17 cellular contexts compared by ENCODE assay signal in genomic region chr10:130013938-130014733, GRCh38. TPM values are rescaled to one million over a fixed set of nuclear protein-coding genes. Genes with fewer than 3 reads are reported as not detected.
"Had no signal": no experiment of that assay in that cellular context is flagged by ENCODE, and none has a peak within 500 bp of the region (broad histone marks: within the 10 kb centered on the region; RNA-seq: fewer than 3 reads in every experiment).

No MANE protein-coding gene starts in this region.

- H3K4me3 ChIP-seq: ascending aorta, dorsolateral prefrontal cortex, heart right ventricle, left lung, skin epidermis, tibial artery, vagina had no signal

- H3K9me3 Mint-ChIP-seq: activated CD4-positive, alpha-beta memory T cell treated with anti-CD3 and anti-CD28 coated beads for 36 hours; activated T-helper 1 cell treated with anti-CD3 and anti-CD28 coated beads, Interleukin-12 subunit alpha, Interleukin-12 subunit beta, Interleukin-2, Interleukin-4 antibody, amounts not matched to agents 30 ng/mL and 10 ng/mL and 1 ng/mL, durations not matched to agents 14 hours and 24 hours and 36 hours; nephron; stimulated activated effector memory CD8-positive, alpha-beta T cell treated with anti-CD3 and anti-CD28 coated beads, Interleukin-12 subunit alpha, Interleukin-12 subunit beta, amount 100 ng/mL, for 72 hours had no signal

- H3K36me3 ChIP-seq: ascending aorta, heart right ventricle, left lung, tibial artery, vagina had no signal

- H3K27ac ChIP-seq: ascending aorta, dorsolateral prefrontal cortex, heart right ventricle, left lung, tibial artery, vagina had no signal

- H3K27ac Mint-ChIP-seq: activated CD4-positive, alpha-beta memory T cell treated with anti-CD3 and anti-CD28 coated beads for 36 hours; activated T-helper 1 cell treated with anti-CD3 and anti-CD28 coated beads, Interleukin-12 subunit alpha, Interleukin-12 subunit beta, Interleukin-2, Interleukin-4 antibody, amounts not matched to agents 30 ng/mL and 10 ng/mL and 1 ng/mL, durations not matched to agents 14 hours and 24 hours and 36 hours; memory B cell; stimulated activated effector memory CD8-positive, alpha-beta T cell treated with anti-CD3 and anti-CD28 coated beads, Interleukin-12 subunit alpha, Interleukin-12 subunit beta, amount 100 ng/mL, for 72 hours had no signal

- ATAC-seq: heart right ventricle; left lung; stimulated activated effector memory CD8-positive, alpha-beta T cell treated with anti-CD3 and anti-CD28 coated beads, Interleukin-12 subunit alpha, Interleukin-12 subunit beta, amount 100 ng/mL, for 72 hours had no signal

- H3K4me1 ChIP-seq: ascending aorta, heart right ventricle, left lung, tibial artery, vagina had no signal

- H3K4me3 Mint-ChIP-seq: activated CD4-positive, alpha-beta memory T cell treated with anti-CD3 and anti-CD28 coated beads for 36 hours; activated T-helper 1 cell treated with anti-CD3 and anti-CD28 coated beads, Interleukin-12 subunit alpha, Interleukin-12 subunit beta, Interleukin-2, Interleukin-4 antibody, amounts not matched to agents 30 ng/mL and 10 ng/mL and 1 ng/mL, durations not matched to agents 14 hours and 24 hours and 36 hours; memory B cell; stimulated activated effector memory CD8-positive, alpha-beta T cell treated with anti-CD3 and anti-CD28 coated beads, Interleukin-12 subunit alpha, Interleukin-12 subunit beta, amount 100 ng/mL, for 72 hours had no signal

- DNase-seq: activated CD4-positive, alpha-beta memory T cell treated with anti-CD3 and anti-CD28 coated beads for 36 hours; activated CD8-positive, alpha-beta memory T cell treated with anti-CD3 and anti-CD28 coated beads, Interleukin-2, amount 50 U/mL, for 4 hours; activated naive CD4-positive, alpha-beta T cell; dorsolateral prefrontal cortex; islet precursor cell; T1000; tibial artery had no signal

- H3K9me3 ChIP-seq: ascending aorta, heart right ventricle, left lung, tibial artery, vagina had no signal

- H3K27me3 ChIP-seq: ascending aorta, vagina had no signal

- H3K4me1 Mint-ChIP-seq: memory B cell had no signal

- H3K36me3 Mint-ChIP-seq: activated CD4-positive, alpha-beta memory T cell treated with anti-CD3 and anti-CD28 coated beads for 36 hours; memory B cell; stimulated activated effector memory CD8-positive, alpha-beta T cell treated with anti-CD3 and anti-CD28 coated beads, Interleukin-12 subunit alpha, Interleukin-12 subunit beta, amount 100 ng/mL, for 72 hours had no signal

RNA-seq across cellular contexts. Expression of gene EBF3, which starts 50.1 kb away (rescaled TPM):
- total RNA-seq: activated CD4-positive, alpha-beta memory T cell treated with anti-CD3 and anti-CD28 coated beads for 36 hours; activated T-helper 1 cell treated with anti-CD3 and anti-CD28 coated beads, Interleukin-12 subunit alpha, Interleukin-12 subunit beta, Interleukin-2, Interleukin-4 antibody, amounts not matched to agents 30 ng/mL and 10 ng/mL and 1 ng/mL, durations not matched to agents 14 hours and 24 hours and 36 hours; chondrocyte had no signal
